In genomic region chr2:46147626-46148368, GRCh38 we compare ENCODE assay signal across 17 cellular contexts.
"Had no signal": no experiment of that assay in that cellular context is flagged by ENCODE, and none has a peak within 500 bp of the region (broad histone marks: within the 10 kb centered on the region; RNA-seq: fewer than 3 reads in every experiment).

No MANE protein-coding gene starts in this region.

- H3K9me3 ChIP-seq: left ventricle myocardium inferior, prostate gland, spleen, thoracic aorta, upper lobe of right lung had no signal

- H3K4me3 ChIP-seq: hepatocyte, left ventricle myocardium inferior, prostate gland, spleen, thoracic aorta, upper lobe of right lung had no signal

- H3K4me2 ChIP-seq: hepatocyte had no signal

- H3K36me3 ChIP-seq: prostate gland, thoracic aorta, WERI-Rb-1 had no signal

- H3K27me3 ChIP-seq: hepatocyte, spleen, upper lobe of right lung had no signal

- H3K4me1 ChIP-seq: prostate gland had no signal

- H3K79me2 ChIP-seq: hepatocyte had no signal

- H3K27ac ChIP-seq: epithelial cell of prostate, hepatocyte, prostate gland, thoracic aorta, WERI-Rb-1 had no signal

- DNase-seq: activated CD4-positive, alpha-beta T cell treated with anti-CD3 and anti-CD28 coated beads for 1 hour; activated CD4-positive, alpha-beta T cell treated with anti-CD3 and anti-CD28 coated beads, Interleukin-2, amount 50 U/mL, for 1 hour; immature natural killer cell; kidney glomerular epithelial cell; left ventricle myocardium inferior; naive thymus-derived CD8-positive, alpha-beta T cell; spleen; stimulated activated CD4-positive, alpha-beta T cell treated with anti-CD3 and anti-CD28 coated beads, Interleukin-4, amount 100 ng/mL, for 1 hour; stimulated activated naive CD4-positive, alpha-beta T cell treated with Interleukin-2 at 50 U/mL for 16 hours; T-cell; upper lobe of right lung; WERI-Rb-1 had no signal

- FAIRE-seq: TTC549 had no signal

- H2AFZ ChIP-seq: hepatocyte had no signal

- ATAC-seq: naive thymus-derived CD8-positive, alpha-beta T cell; T-cell; upper lobe of right lung had no signal
